Comparison of ENCODE assay signal across 9 cellular contexts in the genomic region with DNA sequence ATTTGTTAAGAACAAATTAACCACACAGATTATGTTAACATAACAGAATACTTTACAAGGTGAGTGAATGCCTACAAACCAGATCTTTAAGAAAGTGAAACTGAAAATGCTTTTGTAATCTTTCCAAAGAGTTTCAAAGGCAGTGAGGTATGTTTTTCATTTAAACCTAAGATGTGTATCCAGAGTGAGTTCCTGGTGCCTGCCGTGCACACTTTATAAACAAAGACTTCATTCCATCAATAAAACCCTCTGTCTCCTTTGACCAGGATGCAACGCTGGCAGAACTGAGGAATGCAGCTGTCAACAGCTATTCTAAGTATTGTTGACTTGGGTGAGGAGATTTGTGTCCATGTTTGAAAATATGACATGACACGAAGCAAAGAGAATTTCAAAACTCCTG.
DNase-seq lines count a peak whose midpoint lies in the region; ATAC-seq lines count a peak whose summit lies in the region.
"Had no signal": no experiment of that assay in that cellular context is flagged by ENCODE, and none has a peak within 500 bp of the region (broad histone marks: within the 10 kb centered on the region; RNA-seq: fewer than 3 reads in every experiment).

No MANE protein-coding gene starts in this region.

- DNase-seq in AG08395 (ENCODE audit: low spot score) (peak; percentile 8), SW480 (ENCODE audit: low spot score) (peak; percentile 19), left lobe of liver (ENCODE audit: low spot score) (no peak), HuH-7.5 (ENCODE audit: low spot score) (no peak)
- no peak for DNase-seq in activated effector memory CD4-positive, alpha-beta T cell treated with Interleukin-2 at 50 U/mL for 16 hours

- ATAC-seq in GM21381 (IDR thresholded peaks at IDR 0.05; ENCODE audit: unreplicated experiment) (peak; percentile 55), left lobe of liver (peak; percentile 37), HG02610 (IDR thresholded peaks at IDR 0.05; ENCODE audit: unreplicated experiment) (no peak), GM21619 (IDR thresholded peaks at IDR 0.05; ENCODE audit: unreplicated experiment) (no peak)
- ATAC-seq: Panc1 had no signal

Comparison
In these comparisons a context has a peak if more than half of its experiments do, and no peak if none do; other contexts are left out.
1. DNase-seq: peak in AG08395 (single experiment) and SW480 (single experiment); none in left lobe of liver (single experiment), HuH-7.5 (single experiment) and activated effector memory CD4-positive, alpha-beta T cell treated with Interleukin-2 at 50 U/mL for 16 hours (single experiment).
2. ATAC-seq: peak in GM21381 (single experiment) and left lobe of liver (single experiment); none in HG02610 (single experiment) and GM21619 (single experiment).